In genomic region chr1:36099681-36100341, GRCh38 we compare ENCODE assay signal across 8 cellular contexts. TPM values are rescaled to one million over a fixed set of nuclear protein-coding genes. Genes with fewer than 3 reads are reported as not detected.
A peak's percentile ranks its signal among the peaks of the same experiment; 100 is the strongest.
DNase-seq lines count a peak whose midpoint lies in the region; ATAC-seq and TF ChIP-seq lines count a peak whose summit lies in the region.

No MANE protein-coding gene starts in this region.

- H3K36me3 ChIP-seq in HCT116 (ENCODE audit: control insufficient read depth in 1 of 2, insufficient read depth in 2 of 2, low read length in 2 of 2) (0 out of 4 replicates have a peak, but pooled peaks cover 3% of the 10 kb centered on the region in 2 experiments), endocrine pancreas (ENCODE audit: control insufficient read depth, insufficient read depth, low read length) (no peaks in the 10 kb centered on the region)

- H3K27ac ChIP-seq in HCT116 (ENCODE audit: low read depth, low read length) = no peak overlapping the region

- peak; percentile 90 for ATAC-seq in HCT116

- no peak for TF ChIP-seq POLR2A in HCT116 (IDR thresholded peaks at IDR 0.05; ENCODE audit: borderline replicate concordance, extremely low read depth, insufficient read depth, insufficient read length)

- H4K20me1 ChIP-seq in HCT116 (ENCODE audit: insufficient read depth) = no peaks in the 10 kb centered on the region

- no peaks in the 10 kb centered on the region for H3K27me3 ChIP-seq in HCT116 (ENCODE audit: insufficient read depth, low read length)
- no peaks in the 10 kb centered on the region for H3K27me3 ChIP-seq in endocrine pancreas (ENCODE audit: control insufficient read depth, insufficient read depth, low read length)

- H3K4me3 ChIP-seq in HCT116 (replicated peaks in 1 of 2; ENCODE audit: low read depth in 1 of 2, low read length in 2 of 2) (peak overlapping the region; percentile 11 to 26), endocrine pancreas (ENCODE audit: control insufficient read depth, insufficient read depth, low read length) (no peak overlapping the region)

- H3K4me2 ChIP-seq in HCT116 (ENCODE audit: low read length) = peak overlapping the region; percentile 68

- H3K9ac ChIP-seq in HCT116 (ENCODE audit: low read length) (no peak overlapping the region), endocrine pancreas (ENCODE audit: control insufficient read depth, insufficient read depth, low read length) (peak overlapping the region; percentile 34)

- intact Hi-C loops in HCT116 (cut with micrococcal nuclease) = loop anchor here (1.0 to 10.0 kb wide), 6 partner anchors 34 to 455 kb away; no protein-coding TSS in a partner anchor

- no peaks in the 10 kb centered on the region for H3K9me2 ChIP-seq in HCT116 (ENCODE audit: insufficient read depth)

- DNase-seq in CD1c-positive myeloid dendritic cell (ENCODE audit: extremely low spot score) (peak; percentile 77), HCT116 (ENCODE audit: low read depth, low spot score) (peak; percentile 48), NCI-H774 (lab: John Stamatoyannopoulos, UW) (peak; percentile 78), middle frontal gyrus (ENCODE audit: extremely low spot score, low spot score) (peak; percentile 7), mesenteric fat pad (ENCODE audit: low spot score) (no peak)
- DNase-seq in activated CD8-positive, alpha-beta memory T cell treated with anti-CD3 and anti-CD28 coated beads for 48 hours (ENCODE audit: low read depth in 2 of 3, low spot score in 2 of 3) = peak; percentile 40 to 67 (median 58)
- peak; percentile 56 to 62 for DNase-seq in stimulated activated CD8-positive, alpha-beta memory T cell treated with anti-CD3 and anti-CD28 coated beads, Interleukin-4, amount 100 ng/mL, for 1 hour (ENCODE audit: low read depth in 2 of 2, low spot score in 1 of 2)

- POLR2A ChIA-PET in HCT116 (lab: Charles Lee) = no interaction called here

- CTCF ChIA-PET in HCT116 (lab: Charles Lee) = interaction anchor here (0.7 to 2.5 kb wide), 3 partner anchors 34 to 200 kb away, joined by 3 to 17 read pairs (median 4); no protein-coding TSS in a partner anchor

- H3K4me1 ChIP-seq in HCT116 (ENCODE audit: control insufficient read depth in 1 of 2, insufficient read depth in 2 of 2, low read length in 2 of 2) (peaks cover 0 to 22% of the 10 kb centered on the region in 2 experiments; a peak in 2 of 4 replicates), endocrine pancreas (ENCODE audit: control insufficient read depth, insufficient read depth, low read length) (peaks cover 4% of the 10 kb centered on the region)

- RAD21 ChIA-PET in HCT116 (lab: Charles Lee; ENCODE audit: low non-redundant PET in 1 of 2, low total read pairs in 2 of 2, uncharacterized antibody in 2 of 2, unreplicated experiment in 2 of 2) = interaction anchor here in 1 of 2 experiments (2.7 kb wide), 1 partner anchor 35 kb away, joined by 16 read pairs; no protein-coding TSS in a partner anchor

- H3K79me2 ChIP-seq in HCT116 (ENCODE audit: insufficient read depth, low read length) = no peaks in the 10 kb centered on the region

- no TSS peak for BruUV-seq in HCT116 (replicated peaks; lab: Mats Ljungman, UMichigan)

- H3K9me3 ChIP-seq in HCT116 (ENCODE audit: control insufficient read depth in 1 of 2, insufficient read depth in 1 of 2, low read depth in 1 of 2, low read length in 2 of 2) (no peaks in the 10 kb centered on the region), endocrine pancreas (ENCODE audit: control insufficient read depth, low read length) (no peaks in the 10 kb centered on the region)

- peak; percentile 81 to 87 (median 84) for TF ChIP-seq CTCF in HCT116 (IDR thresholded peaks at IDR 0.05 in 2 of 3, conservative IDR thresholded peaks at IDR 0.05 in 1 of 3; ENCODE audit: borderline replicate concordance in 1 of 3, insufficient read depth in 1 of 3, low read depth in 2 of 3, low read length in 2 of 3)

- H2AFZ ChIP-seq in HCT116 (ENCODE audit: low read depth, low read length, poor library complexity, severe bottlenecking) = peak overlapping the region; percentile 45

- peak; percentile 93 for TF ChIP-seq RAD21 in HCT116 (IDR thresholded peaks at IDR 0.05; ENCODE audit: low read depth)

TF ChIP-seq in HCT116, 20 proteins besides CTCF, POLR2A, EP300 and RAD21:
- TF ChIP-seq CBX3 (IDR thresholded peaks at IDR 0.05; ENCODE audit: low read depth) (no peak), SP1 (IDR thresholded peaks at IDR 0.05; ENCODE audit: low read depth) (no peak), EGR1 (IDR thresholded peaks at IDR 0.05; ENCODE audit: low read depth) (no peak), EZH2 (IDR thresholded peaks at IDR 0.05) (no peak), YY1 (IDR thresholded peaks at IDR 0.05; ENCODE audit: extremely low read depth, insufficient replicate concordance, low read depth, low read length) (peak; percentile 83)

RNA-seq across cellular contexts. Expression of gene ADPRS, which starts 11.1 kb away (rescaled TPM):
- total RNA-seq in HCT116 (2021; ENCODE audit: unreplicated experiment) (28.2 TPM), mesenteric fat pad (21.8 TPM)
- 25.4 and 28.9 TPM in 2 replicates for polyA plus RNA-seq in HCT116 (2012)

RNA-seq across cellular contexts. Expression of gene TEKT2, which starts 15.9 kb away (rescaled TPM):
- not detected for total RNA-seq in HCT116 (2021; ENCODE audit: unreplicated experiment)
- polyA plus RNA-seq in HCT116 (2012) = 0.04 and 0.24 TPM in 2 replicates
- total RNA-seq in mesenteric fat pad = 0.35 TPM

RNA-seq across cellular contexts. Expression of gene COL8A2, which starts 25.2 kb away (rescaled TPM):
- total RNA-seq in HCT116 (2021; ENCODE audit: unreplicated experiment) = 0.05 TPM
- polyA plus RNA-seq in HCT116 (2012) = 0.01 TPM in 1 of 2 replicates, not detected in the other
- total RNA-seq in mesenteric fat pad = 3.3 TPM

RNA-seq across cellular contexts. Expression of gene TRAPPC3, which starts 49.5 kb away (rescaled TPM):
- total RNA-seq in HCT116 (2021; ENCODE audit: unreplicated experiment) (64.6 TPM), mesenteric fat pad (68.3 TPM)
- polyA plus RNA-seq in HCT116 (2012) = 66.4 and 70.0 TPM in 2 replicates

RNA-seq across cellular contexts. Expression of gene MAP7D1, which starts 56.1 kb away (rescaled TPM):
- total RNA-seq in HCT116 (2021; ENCODE audit: unreplicated experiment) = 71.8 TPM
- 36.3 and 43.4 TPM in 2 replicates for polyA plus RNA-seq in HCT116 (2012)
- 225 TPM for total RNA-seq in mesenteric fat pad
